Comparison of ENCODE assay signal across 19 cellular contexts in genomic region chr13:80547341-80547740, GRCh38.
"Had no signal": no experiment of that assay in that cellular context is flagged by ENCODE, and none has a peak within 500 bp of the region (broad histone marks: within the 10 kb centered on the region; RNA-seq: fewer than 3 reads in every experiment).

No MANE protein-coding gene starts in this region.

- H3K36me3 ChIP-seq: cardiac muscle cell, esophagus muscularis mucosa, gastroesophageal sphincter, ovary, right lobe of liver, suprapubic skin, tibial artery, upper lobe of left lung, vagina had no signal

- H3K4me3 ChIP-seq: cardiac muscle cell, dorsolateral prefrontal cortex, esophagus muscularis mucosa, gastroesophageal sphincter, hepatocyte, ovary, right lobe of liver, suprapubic skin, tibial artery, upper lobe of left lung, vagina had no signal

- H3K79me2 ChIP-seq: hepatocyte had no signal

- H3K27ac ChIP-seq: cardiac muscle cell, dorsolateral prefrontal cortex, epithelial cell of prostate, hepatocyte, ovary, right lobe of liver, suprapubic skin, tibial artery, upper lobe of left lung, vagina had no signal

- H2AFZ ChIP-seq: hepatocyte had no signal

- DNase-seq: cerebellar nuclear complex; dorsolateral prefrontal cortex; effector CD8-positive, alpha-beta T cell; glutamatergic neuron; left colon; natural killer cell; nucleus accumbens; ovary; right lobe of liver; stimulated activated naive CD4-positive, alpha-beta T cell; tibial artery; upper lobe of left lung had no signal

- H3K27me3 ChIP-seq: cardiac muscle cell, dorsolateral prefrontal cortex, esophagus muscularis mucosa, gastroesophageal sphincter, hepatocyte, ovary, right lobe of liver, suprapubic skin, tibial artery, upper lobe of left lung, vagina had no signal

- ATAC-seq: left colon, natural killer cell had no signal

- H3K4me1 ChIP-seq: gastroesophageal sphincter, right lobe of liver had no signal
